In genomic region chr1:223706077-223706988, GRCh38 we compare ENCODE assay signal across 9 cellular contexts. TPM values are rescaled to one million over a fixed set of nuclear protein-coding genes. Genes with fewer than 3 reads are reported as not detected.
DNase-seq lines count a peak whose midpoint lies in the region; ATAC-seq and TF ChIP-seq lines count a peak whose summit lies in the region.
"Had no signal": no experiment of that assay in that cellular context is flagged by ENCODE, and none has a peak within 500 bp of the region (broad histone marks: within the 10 kb centered on the region; RNA-seq: fewer than 3 reads in every experiment).

No MANE protein-coding gene starts in this region.

- TF ChIP-seq CTCF in endodermal cell (conservative IDR thresholded peaks at IDR 0.05) (no peak), gastrocnemius medialis (IDR thresholded peaks at IDR 0.05 in 4 of 5, conservative IDR thresholded peaks at IDR 0.05 in 1 of 5) (no peak)

- no peak overlapping the region for H3K4me3 Mint-ChIP-seq in endodermal cell

- in situ Hi-C loops in G401 (cut with HindIII; ENCODE audit: low sequenced_read_pairs) (no loop called here), gastrocnemius medialis (cut with MboI; ENCODE audit: low sequenced_read_pairs in 4 of 4) (no loop called here)

- H3K36me3 Mint-ChIP-seq in endodermal cell (ENCODE audit: low read depth) = no peaks in the 10 kb centered on the region

- no peak for ATAC-seq in gastrocnemius medialis
- no peak for ATAC-seq in GM21526 (IDR thresholded peaks at IDR 0.05; ENCODE audit: low FRiP score, unreplicated experiment)
- ATAC-seq in HG03025 (IDR thresholded peaks at IDR 0.05; ENCODE audit: low FRiP score, unreplicated experiment) = no peak

- H3K27me3 Mint-ChIP-seq in endodermal cell (ENCODE audit: insufficient read depth) = peaks cover 22% of the 10 kb centered on the region

- no peaks in the 10 kb centered on the region for H3K36me3 ChIP-seq in endodermal cell (ENCODE audit: control insufficient read depth, insufficient read depth, low read length)
- no peaks in the 10 kb centered on the region for H3K36me3 ChIP-seq in gastrocnemius medialis

- DNase-seq in G401 (ENCODE audit: low spot score) (peak; percentile 60), NCI-H526 treated with DMSO at 0.1 percent for 48 hours (lab: John Stamatoyannopoulos, UW) (peak; percentile 26), endodermal cell (peak; percentile 51), gastrocnemius medialis (peak in 1 of 2 donors; percentile 34), NOMO-1 (lab: John Stamatoyannopoulos, UW; ENCODE audit: unreplicated experiment in 2 of 2) (no peak), iPS-NIHi7 (ENCODE audit: extremely low spot score) (no peak)
- DNase-seq: activated CD4-positive, alpha-beta T cell treated with anti-CD3 and anti-CD28 coated beads for 4 hours had no signal

- no peaks in the 10 kb centered on the region for H3K9me3 ChIP-seq in endodermal cell (ENCODE audit: control insufficient read depth, low read length)
- H3K9me3 ChIP-seq in gastrocnemius medialis = no peaks in the 10 kb centered on the region

- H3K4me1 ChIP-seq in endodermal cell (ENCODE audit: control insufficient read depth, insufficient read depth, low read length) (peaks cover 8% of the 10 kb centered on the region), gastrocnemius medialis (peaks cover 14 to 26% of the 10 kb centered on the region in 2 donors)

- no peaks in the 10 kb centered on the region for H3K9me3 Mint-ChIP-seq in endodermal cell

- H3K9ac ChIP-seq in endodermal cell (ENCODE audit: extremely low read depth, low read length, poor library complexity, severe bottlenecking) = no peak overlapping the region

- intact Hi-C loops in gastrocnemius medialis (cut with DNase I; ENCODE audit: low total_unique reads) = no loop called here

- H3K4me1 Mint-ChIP-seq in endodermal cell = peaks cover 36% of the 10 kb centered on the region

- H3K27ac Mint-ChIP-seq in endodermal cell = no peak overlapping the region

- H3K27me3 ChIP-seq in endodermal cell (ENCODE audit: control insufficient read depth, insufficient read depth, low read length, poor library complexity, severe bottlenecking) = no peaks in the 10 kb centered on the region
- no peaks in the 10 kb centered on the region for H3K27me3 ChIP-seq in gastrocnemius medialis

- 84 to 86% methylated on average over 10 to 12 of the region's 12 CpGs for WGBS in endodermal cell (ENCODE audit: insufficient coverage in 1 of 2, insufficient read length in 1 of 2), 2 experiments

- TF ChIP-seq POLR2A in gastrocnemius medialis (IDR thresholded peaks at IDR 0.05) = no peak

- H3K27ac ChIP-seq in endodermal cell (ENCODE audit: low read depth, low read length) = no peak overlapping the region
- H3K27ac ChIP-seq in gastrocnemius medialis = peak overlapping the region; percentile 79 to 87 (median 81)

- no peak overlapping the region for H3K4me3 ChIP-seq in endodermal cell (ENCODE audit: low read length)
- H3K4me3 ChIP-seq in gastrocnemius medialis = no peak overlapping the region

RNA-seq across cellular contexts. Expression of gene CAPN2, which starts 6.0 kb away (rescaled TPM):
- total RNA-seq in G401 (2014; rRNA removed; shearing (Covaris generic)) = 170 and 181 TPM in 2 replicates
- total RNA-seq in endodermal cell = 10 to 100 TPM; 49.2 to 49.7 TPM
- 71.5 TPM for polyA plus RNA-seq in endodermal cell (2013, experiment 1 of 2)
- 75.9 TPM for polyA plus RNA-seq in endodermal cell (2013, experiment 2 of 2)
- total RNA-seq in gastrocnemius medialis = 100 to 1,000 TPM in 2 of 4 donors, 10 to 100 TPM in 2; 42.6 to 141 (median 89.4) TPM

RNA-seq across cellular contexts. Expression of gene CAPN8, which starts 40.8 kb away (rescaled TPM):
- total RNA-seq in G401 (2014; rRNA removed; shearing (Covaris generic)) = not detected in 2 replicates
- total RNA-seq in endodermal cell = under 1 TPM in 1 of 2 donors, not detected in 1; 0.44 TPM
- 0.64 TPM for polyA plus RNA-seq in endodermal cell (2013, experiment 1 of 2)
- polyA plus RNA-seq in endodermal cell (2013, experiment 2 of 2) = not detected
- total RNA-seq in gastrocnemius medialis = under 1 TPM in 2 of 4 donors, not detected in 2; 0.46 to 0.85 TPM

Comparison
In these comparisons a context has a peak if more than half of its experiments do, and no peak if none do; other contexts are left out.
1. DNase-seq: peak in G401 (single experiment), NCI-H526 treated with DMSO at 0.1 percent for 48 hours (single experiment) and endodermal cell (single experiment); none in NOMO-1 (0 of 2) and iPS-NIHi7 (single experiment).